ENCODE assay signal across 14 cellular contexts in the genomic region with DNA sequence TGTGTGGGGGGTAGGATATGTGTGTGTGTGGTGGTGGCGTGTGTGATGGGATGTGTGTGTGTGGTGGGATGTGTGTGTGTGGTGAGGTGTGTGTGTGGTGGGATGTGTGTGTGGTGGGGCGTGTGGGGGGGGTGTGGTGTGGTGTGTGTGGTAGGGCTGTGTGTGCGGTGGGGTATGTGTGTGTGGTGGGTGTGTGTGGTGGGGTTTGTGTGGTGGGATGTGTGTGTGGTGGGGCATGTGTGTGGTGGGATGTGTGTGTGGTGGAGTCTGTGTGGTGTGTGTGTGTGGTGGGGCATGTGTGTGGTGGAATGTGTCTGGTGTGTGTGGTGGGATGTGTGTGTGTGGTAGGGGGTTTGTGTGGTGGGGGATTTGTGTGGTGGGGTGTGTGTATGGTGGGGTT. TPM values are rescaled to one million over a fixed set of nuclear protein-coding genes. Genes with fewer than 3 reads are reported as not detected.
DNase-seq lines count a peak whose midpoint lies in the region; ATAC-seq and TF ChIP-seq lines count a peak whose summit lies in the region.
"Had no signal": no experiment of that assay in that cellular context is flagged by ENCODE, and none has a peak within 500 bp of the region (broad histone marks: within the 10 kb centered on the region; RNA-seq: fewer than 3 reads in every experiment).

No MANE protein-coding gene starts in this region.

- H3K79me1 ChIP-seq in mesenchymal stem cell (replicated peaks; ENCODE audit: low read length, poor library complexity, severe bottlenecking) = peaks cover 27% of the 10 kb centered on the region

- H2AK5ac ChIP-seq in mesenchymal stem cell (ENCODE audit: low read length, severe bottlenecking) = peak overlapping the region; percentile 76

- no peak for TF ChIP-seq CTCF in testis (IDR thresholded peaks at IDR 0.05)

- H3K36me3 ChIP-seq in mesenchymal stem cell (ENCODE audit: control insufficient read depth in 1 of 2, insufficient read depth in 2 of 2, low read depth in 1 of 2, low read length in 2 of 2) (peaks cover 7 to 17% of the 10 kb centered on the region in 2 experiments), testis (ENCODE audit: low read depth, missing control alignments) (no peaks in the 10 kb centered on the region)
- H3K36me3 ChIP-seq: colonic mucosa had no signal

- H3K9me3 Mint-ChIP-seq in activated T-cell treated with anti-CD3 and anti-CD28 coated beads, Interleukin-2, amount 50 U/mL, for 24 hours = no peaks in the 10 kb centered on the region
- no peaks in the 10 kb centered on the region for H3K9me3 Mint-ChIP-seq in activated T-helper 17 cell treated with anti-CD3 and anti-CD28 coated beads, Interleukin-2, amount 50 U/mL, for 72 hours
- H3K9me3 Mint-ChIP-seq: activated CD4-positive, alpha-beta memory T cell treated with anti-CD3 and anti-CD28 coated beads, Interleukin-2, amount 10 ng/mL, durations not matched to agents 7 days and 5 days; activated naive CD4-positive, alpha-beta T cell treated with anti-CD3 and anti-CD28 coated beads, Interleukin-2, amount 50 U/mL, for 24 hours had no signal

- H3K36me3 Mint-ChIP-seq in activated T-cell treated with anti-CD3 and anti-CD28 coated beads, Interleukin-2, amount 50 U/mL, for 24 hours (ENCODE audit: low read depth) = peaks cover 5% of the 10 kb centered on the region
- no peaks in the 10 kb centered on the region for H3K36me3 Mint-ChIP-seq in activated T-helper 17 cell treated with anti-CD3 and anti-CD28 coated beads, Interleukin-2, amount 50 U/mL, for 72 hours (ENCODE audit: low read depth)
- H3K36me3 Mint-ChIP-seq: activated naive CD4-positive, alpha-beta T cell treated with anti-CD3 and anti-CD28 coated beads, Interleukin-2, amount 50 U/mL, for 24 hours had no signal

- H2AFZ ChIP-seq in mesenchymal stem cell (ENCODE audit: low read depth, low read length) = no peak overlapping the region

- H3K27ac Mint-ChIP-seq in activated T-cell treated with anti-CD3 and anti-CD28 coated beads, Interleukin-2, amount 50 U/mL, for 24 hours = peak overlapping the region; percentile 59
- H3K27ac Mint-ChIP-seq in activated T-helper 17 cell treated with anti-CD3 and anti-CD28 coated beads, Interleukin-2, amount 50 U/mL, for 72 hours = peak overlapping the region; percentile 37
- H3K27ac Mint-ChIP-seq: activated CD4-positive, alpha-beta memory T cell treated with anti-CD3 and anti-CD28 coated beads, Interleukin-2, amount 10 ng/mL, durations not matched to agents 7 days and 5 days; activated naive CD4-positive, alpha-beta T cell treated with anti-CD3 and anti-CD28 coated beads, Interleukin-2, amount 50 U/mL, for 24 hours had no signal

- peak overlapping the region in 1 of 2 experiments; percentile 94 for H3K14ac ChIP-seq in mesenchymal stem cell (ENCODE audit: low read length in 2 of 2)

- peak overlapping the region; percentile 80 to 88 for H2BK12ac ChIP-seq in mesenchymal stem cell (ENCODE audit: low read length in 2 of 2)

- H4K91ac ChIP-seq in mesenchymal stem cell (ENCODE audit: low read length) = peak overlapping the region; percentile 88

- peak overlapping the region; percentile 66 for H2BK15ac ChIP-seq in mesenchymal stem cell (ENCODE audit: low read depth, poor library complexity, severe bottlenecking)

- 95% methylated on average over 3 of the region's 3 CpGs for WGBS in mesenchymal stem cell
- 91 to 93% methylated on average over 3 of the region's 3 CpGs for WGBS in testis, 2 donors

- peak overlapping the region; percentile 32 to 77 for H3K4ac ChIP-seq in mesenchymal stem cell (ENCODE audit: low read depth in 1 of 2, low read length in 2 of 2)

- peak overlapping the region; percentile 47 to 89 for H3K18ac ChIP-seq in mesenchymal stem cell (ENCODE audit: low read depth in 1 of 2, low read length in 2 of 2)

- no peak overlapping the region for H3K4me2 ChIP-seq in mesenchymal stem cell (ENCODE audit: low read length, poor library complexity, severe bottlenecking)
- H3K4me2 ChIP-seq: A549 had no signal

- H4K8ac ChIP-seq in mesenchymal stem cell (ENCODE audit: low read length) = peak overlapping the region; percentile 91

- H3K23ac ChIP-seq in mesenchymal stem cell (ENCODE audit: low read length in 2 of 2) = no peak overlapping the region

- no peak for DNase-seq in activated T-cell treated with anti-CD3 and anti-CD28 coated beads, Interleukin-2, amount 50 U/mL, for 24 hours
- DNase-seq in activated T-cell treated with anti-CD3 and anti-CD28 coated beads, Interleukin-2, amount 50 U/mL, for 1 hour = no peak
- DNase-seq in mesenchymal stem cell (no peak), testis (no peak), cerebellar cortex (ENCODE audit: low spot score) (no peak), NCI-H748 (lab: John Stamatoyannopoulos, UW; ENCODE audit: unreplicated experiment) (no peak)
- DNase-seq in activated naive CD4-positive, alpha-beta T cell treated with anti-CD3 and anti-CD28 coated beads, Interleukin-2, amount 50 U/mL, for 16 hours = no peak
- DNase-seq: activated CD4-positive, alpha-beta memory T cell treated with anti-CD3 and anti-CD28 coated beads, Interleukin-2, amount 10 ng/mL, durations not matched to agents 7 days and 5 days; colonic mucosa; DMS153; T-helper 17 cell had no signal

- peak overlapping the region; percentile 93 for H2BK120ac ChIP-seq in mesenchymal stem cell (ENCODE audit: low read depth, low read length)

- H2BK5ac ChIP-seq in mesenchymal stem cell (ENCODE audit: low read depth, low read length, poor library complexity, severe bottlenecking) = no peak overlapping the region

- H3K4me1 ChIP-seq in mesenchymal stem cell (ENCODE audit: control insufficient read depth, insufficient read depth, low read depth, low read length) (peaks cover 42% of the 10 kb centered on the region), testis (peaks cover 56% of the 10 kb centered on the region)

- H3K27me3 Mint-ChIP-seq in activated T-cell treated with anti-CD3 and anti-CD28 coated beads, Interleukin-2, amount 50 U/mL, for 24 hours = no peaks in the 10 kb centered on the region
- H3K27me3 Mint-ChIP-seq in activated T-helper 17 cell treated with anti-CD3 and anti-CD28 coated beads, Interleukin-2, amount 50 U/mL, for 72 hours = no peaks in the 10 kb centered on the region
- H3K27me3 Mint-ChIP-seq: activated CD4-positive, alpha-beta memory T cell treated with anti-CD3 and anti-CD28 coated beads, Interleukin-2, amount 10 ng/mL, durations not matched to agents 7 days and 5 days; activated naive CD4-positive, alpha-beta T cell treated with anti-CD3 and anti-CD28 coated beads, Interleukin-2, amount 50 U/mL, for 24 hours; T-helper 17 cell had no signal

- intact Hi-C loops in testis (cut with DNase I; ENCODE audit: low total_unique reads) = no loop called here

- peaks cover 31% of the 10 kb centered on the region for H3K4me1 Mint-ChIP-seq in activated T-cell treated with anti-CD3 and anti-CD28 coated beads, Interleukin-2, amount 50 U/mL, for 24 hours (ENCODE audit: low read depth)
- peaks cover 27% of the 10 kb centered on the region for H3K4me1 Mint-ChIP-seq in activated T-helper 17 cell treated with anti-CD3 and anti-CD28 coated beads, Interleukin-2, amount 50 U/mL, for 72 hours

- no peak for TF ChIP-seq POLR2A in testis (IDR thresholded peaks at IDR 0.05)

- no peak for ATAC-seq in activated T-helper 17 cell treated with anti-CD3 and anti-CD28 coated beads, Interleukin-2, amount 50 U/mL, for 72 hours (replicated peaks)
- ATAC-seq: A549, T-helper 17 cell had no signal

- H3K4me3 Mint-ChIP-seq in activated T-cell treated with anti-CD3 and anti-CD28 coated beads, Interleukin-2, amount 50 U/mL, for 24 hours = no peak overlapping the region
- H3K4me3 Mint-ChIP-seq in activated T-helper 17 cell treated with anti-CD3 and anti-CD28 coated beads, Interleukin-2, amount 50 U/mL, for 72 hours = no peak overlapping the region
- H3K4me3 Mint-ChIP-seq: activated CD4-positive, alpha-beta memory T cell treated with anti-CD3 and anti-CD28 coated beads, Interleukin-2, amount 10 ng/mL, durations not matched to agents 7 days and 5 days; activated naive CD4-positive, alpha-beta T cell treated with anti-CD3 and anti-CD28 coated beads, Interleukin-2, amount 50 U/mL, for 24 hours; T-helper 17 cell had no signal

- H3K27ac ChIP-seq in mesenchymal stem cell (ENCODE audit: low read length, poor library complexity, severe bottlenecking) = peak overlapping the region; percentile 96
- H3K27ac ChIP-seq in testis = peak overlapping the region; percentile 75 to 87
- H3K27ac ChIP-seq: colonic mucosa had no signal

- H3K4me3 ChIP-seq in mesenchymal stem cell (ENCODE audit: insufficient read depth in 1 of 2, low read depth in 1 of 2, low read length in 2 of 2) (peak overlapping the region in 1 of 2 experiments; percentile 6), testis (no peak overlapping the region)
- H3K4me3 ChIP-seq: A549, colonic mucosa had no signal

- peak overlapping the region; percentile 74 for H3K9ac ChIP-seq in mesenchymal stem cell (ENCODE audit: low read length)

- H3K27me3 ChIP-seq in mesenchymal stem cell (ENCODE audit: control insufficient read depth in 1 of 2, insufficient read depth in 1 of 2, low read length in 2 of 2) = no peaks in the 10 kb centered on the region
- no peaks in the 10 kb centered on the region for H3K27me3 ChIP-seq in testis
- H3K27me3 ChIP-seq: colonic mucosa had no signal

- H3K9me3 ChIP-seq in mesenchymal stem cell (ENCODE audit: control insufficient read depth, low read length) = no peaks in the 10 kb centered on the region
- no peaks in the 10 kb centered on the region for H3K9me3 ChIP-seq in testis
- H3K9me3 ChIP-seq: A549, colonic mucosa had no signal

RNA-seq across cellular contexts. Expression of a gene that starts 41.2 kb away (rescaled TPM):
- under 1 TPM; 0.42 to 0.73 TPM for total RNA-seq in activated T-helper 17 cell treated with anti-CD3 and anti-CD28 coated beads, Interleukin-2, amount 50 U/mL, for 72 hours
- polyA plus RNA-seq in mesenchymal stem cell (2013, experiment 1 of 2) = 0.41 TPM
- polyA plus RNA-seq in mesenchymal stem cell (2013, experiment 2 of 2) = 0.47 TPM
- total RNA-seq in testis = 1 to 10 TPM; 1.1 to 2.5 TPM
- polyA plus RNA-seq in testis (ENCODE audit: insufficient read depth, low read depth, low replicate concordance) = 1.1 TPM
